Comparison of ENCODE assay signal across 18 cellular contexts in genomic region chr3:175479800-175480199, GRCh38.
DNase-seq lines count a peak whose midpoint lies in the region; ATAC-seq and TF ChIP-seq lines count a peak whose summit lies in the region.
"Had no signal": no experiment of that assay in that cellular context is flagged by ENCODE, and none has a peak within 500 bp of the region (broad histone marks: within the 10 kb centered on the region; RNA-seq: fewer than 3 reads in every experiment).

No MANE protein-coding gene starts in this region.

- ATAC-seq in PC-3 = peak; percentile 76
- no peak for ATAC-seq in GM21526 (IDR thresholded peaks at IDR 0.05; ENCODE audit: low FRiP score, unreplicated experiment)
- ATAC-seq: GM12878, GM23338, HCT116 had no signal

- H3K9ac ChIP-seq in BLaER1 (peak overlapping the region; percentile 64; the same call in 1 of the 2 replicates), PC-3 (ENCODE audit: low read length) (no peak overlapping the region)

- H4K20me1 ChIP-seq in BLaER1 = no peaks in the 10 kb centered on the region
- H4K20me1 ChIP-seq in PC-3 (ENCODE audit: low read length) = no peaks in the 10 kb centered on the region
- no peaks in the 10 kb centered on the region for H4K20me1 ChIP-seq in osteoblast (ENCODE audit: insufficient read depth, low read length)

- H3K4me1 ChIP-seq in BLaER1 (peaks cover 89% of the 10 kb centered on the region), PC-3 (ENCODE audit: insufficient read depth, low read length) (0 out of 2 replicates have a peak, but pooled peaks cover 7% of the 10 kb centered on the region), osteoblast (ENCODE audit: insufficient read depth, low read length) (no peaks in the 10 kb centered on the region)

- H3K4me2 ChIP-seq in BLaER1 (peak overlapping the region; percentile 64), PC-3 (ENCODE audit: low read length) (no peak overlapping the region), osteoblast (ENCODE audit: insufficient read depth, low read length) (no peak overlapping the region)
- H3K4me2 ChIP-seq: GM23338 had no signal

- H3K36me3 ChIP-seq in BLaER1 (0 out of 2 replicates have a peak, but pooled peaks cover 3% of the 10 kb centered on the region), PC-3 (ENCODE audit: low read depth, low read length) (no peaks in the 10 kb centered on the region), osteoblast (ENCODE audit: insufficient read depth, low read length) (no peaks in the 10 kb centered on the region)

- H3K4me3 ChIP-seq in BLaER1 (peak overlapping the region; percentile 19; the same call in 1 of the 2 replicates), PC-3 (ENCODE audit: low read length) (no peak overlapping the region), osteoblast (ENCODE audit: insufficient read depth, low read length) (no peak overlapping the region)
- H3K4me3 ChIP-seq: GM12878, GM23338 had no signal

- H3K79me2 ChIP-seq in PC-3 (ENCODE audit: low read length) (no peaks in the 10 kb centered on the region), osteoblast (ENCODE audit: insufficient read depth, low read length) (no peaks in the 10 kb centered on the region)

- H3F3A ChIP-seq in PC-3 (ENCODE audit: low read length, unreplicated experiment) = no peaks in the 10 kb centered on the region

- intact Hi-C loops in PC-3 (cut with micrococcal nuclease) = no loop called here

- DNase-seq in DMS53 treated with DMSO at 0.1 percent for 48 hours (lab: John Stamatoyannopoulos, UW; ENCODE audit: unreplicated experiment) (peak; percentile 2), PC-3 (no peak), glomerular visceral epithelial cell (ENCODE audit: extremely low spot score) (no peak), osteoblast (ENCODE audit: insufficient read length, low spot score, missing footprints) (no peak), AG08396 (ENCODE audit: low spot score) (no peak)
- DNase-seq: C1 segment of cervical spinal cord; Calu3; CD4-positive, alpha-beta memory T cell; COR-L47; DMS79; EL; GDM1; H9 had no signal

- TF ChIP-seq CTCF in PC-3 (conservative IDR thresholded peaks at IDR 0.05; ENCODE audit: low read depth, low read length) (no peak), osteoblast (IDR thresholded peaks at IDR 0.05; ENCODE audit: extremely low read depth, low read depth, low read length) (no peak)

- H3K9me2 ChIP-seq in PC-3 (replicated peaks; ENCODE audit: low read length) = no peaks in the 10 kb centered on the region

- POLR2A ChIA-PET in PC-3 (lab: Charles Lee; ENCODE audit: unreplicated experiment) = no interaction called here

- no TSS peak for BruUV-seq in PC-3 (replicated peaks; lab: Mats Ljungman, UMichigan)

- H2AFZ ChIP-seq in PC-3 (ENCODE audit: low read length) (no peak overlapping the region), osteoblast (ENCODE audit: low read length) (no peak overlapping the region)
- H2AFZ ChIP-seq: GM23338 had no signal

- CTCF ChIA-PET in PC-3 (lab: Charles Lee) = no interaction called here

- no peaks in the 10 kb centered on the region for H3K9me3 ChIP-seq in BLaER1
- no peaks in the 10 kb centered on the region for H3K9me3 ChIP-seq in PC-3 (ENCODE audit: low read length)
- no peaks in the 10 kb centered on the region for H3K9me3 ChIP-seq in osteoblast (ENCODE audit: low read depth, low read length)

- peak overlapping the region; percentile 92 for H3K27ac ChIP-seq in BLaER1
- no peak overlapping the region for H3K27ac ChIP-seq in PC-3 (ENCODE audit: low read length)
- no peak overlapping the region for H3K27ac ChIP-seq in osteoblast (ENCODE audit: low read depth, low read length)

- H3K27me3 ChIP-seq in BLaER1 = no peaks in the 10 kb centered on the region
- no peaks in the 10 kb centered on the region for H3K27me3 ChIP-seq in PC-3 (ENCODE audit: low read length)
- no peaks in the 10 kb centered on the region for H3K27me3 ChIP-seq in osteoblast (ENCODE audit: insufficient read depth, low read length)
